In the genomic region with DNA sequence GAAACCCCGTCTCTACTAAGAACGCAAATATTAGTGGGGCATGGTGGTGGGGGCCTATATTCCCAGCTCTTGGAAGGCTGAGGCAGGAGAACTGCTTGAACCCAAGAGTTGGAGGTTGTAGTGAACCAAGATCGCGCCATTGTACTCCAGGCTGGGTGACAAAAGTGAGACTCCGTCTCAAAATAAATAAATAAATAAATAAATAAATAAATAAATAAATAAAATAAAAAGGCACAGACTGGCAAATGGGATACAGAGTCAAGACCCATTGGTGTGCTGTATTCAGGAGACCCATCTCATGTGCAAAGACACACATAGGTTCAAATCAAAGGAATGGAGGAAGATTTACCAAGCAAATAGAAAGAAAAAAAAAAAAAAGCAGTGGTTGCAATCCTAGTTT, we compare ENCODE assay signal across 4 cellular contexts.
A peak's percentile ranks its signal among the peaks of the same experiment; 100 is the strongest.
DNase-seq lines count a peak whose midpoint lies in the region; ATAC-seq, FAIRE-seq and TF ChIP-seq lines count a peak whose summit lies in the region.
"Not testable (repeated sequence)": the region's sequence is repeated elsewhere in the genome, so short reads cannot be mapped to it uniquely, and the experiment has no call there.

No MANE protein-coding gene starts in this region.

- POLR2A ChIA-PET in A549 (lab: Yijun Ruan, JAX); HEK293 (lab: Yijun Ruan, JAX): not testable (repeated sequence)

- not testable (repeated sequence) for TF ChIP-seq EP300 in A549 (IDR thresholded peaks at IDR 0.05)

- TF ChIP-seq CTCF in 22Rv1 (IDR thresholded peaks at IDR 0.05); A549 (IDR thresholded peaks at IDR 0.05); HEK293 (tag by site-specific recombination; IDR thresholded peaks at IDR 0.05); natural killer cell (IDR thresholded peaks at IDR 0.05): not testable (repeated sequence)

- H3K4me1 Mint-ChIP-seq in natural killer cell: peaks cover 74 to 79% of the 10 kb centered on the region in 2 donors

- H3K4me3 ChIP-seq in A549; HEK293 (ENCODE audit: low read depth, low read length): not testable (repeated sequence)

- peak overlapping the region; percentile 0 to 11 for H3K27ac Mint-ChIP-seq in natural killer cell

- not testable (repeated sequence) for FAIRE-seq in A549 (lab: Jason Lieb, UNC)

- H3K27me3 Mint-ChIP-seq in natural killer cell (ENCODE audit: low read depth in 2 of 2): not testable (repeated sequence)

- not testable (repeated sequence) for H3K9me3 ChIP-seq in A549; HEK293 (ENCODE audit: control insufficient read depth, insufficient read depth, low read depth, low read length)

- peak overlapping the region; percentile 88 for H3K27ac ChIP-seq in 22Rv1
- H3K27ac ChIP-seq in A549; HEK293 (ENCODE audit: extremely low read depth, low read depth, low read length): not testable (repeated sequence)

- H3K36me3 Mint-ChIP-seq in natural killer cell: not testable (repeated sequence)

- not testable (repeated sequence) for ATAC-seq in A549, natural killer cell

- H3K4me2 ChIP-seq in A549: not testable (repeated sequence)

- not testable (repeated sequence) for H3K4me1 ChIP-seq in A549; HEK293 (ENCODE audit: control insufficient read depth, insufficient read depth, low read length)

- not testable (repeated sequence) for TF ChIP-seq POLR2A in A549 (IDR thresholded peaks at IDR 0.05; ENCODE audit: low read length)

- CTCF ChIA-PET in A549 (lab: Yijun Ruan, JAX): interaction anchor here (0.6 to 0.7 kb wide), 3 partner anchors 10 to 209 kb away, joined by 3 read pairs; no protein-coding TSS in a partner anchor
- CTCF ChIA-PET in HEK293 (lab: Yijun Ruan, JAX): not testable (repeated sequence)

- H3K9me3 Mint-ChIP-seq in natural killer cell: not testable (repeated sequence)

- intact Hi-C loops in natural killer cell (cut with micrococcal nuclease): not testable (repeated sequence)

- not testable (repeated sequence) for TF ChIP-seq RAD21 in A549 (conservative IDR thresholded peaks at IDR 0.05 in 1 of 2, IDR thresholded peaks at IDR 0.05 in 1 of 2)

- DNase-seq in A549 (ENCODE audit: low read depth in 1 of 2, low spot score in 1 of 2); natural killer cell: not testable (repeated sequence)

- WGBS in A549 (ENCODE audit: missing lambda C conversion rate): 88% methylated on average over 5 of the region's 5 CpGs

- H3K36me3 ChIP-seq in HEK293 (ENCODE audit: control insufficient read depth in 2 of 2, insufficient read depth in 1 of 2, low read length in 2 of 2): not testable (repeated sequence)

- H3K4me3 Mint-ChIP-seq in natural killer cell: not testable (repeated sequence)

TF ChIP-seq in A549, 52 proteins besides CTCF, POLR2A, EP300 and RAD21:
- peak; percentile 59; the same call in 1 of the 2 replicates for TF ChIP-seq ZC3H11A (IDR thresholded peaks at IDR 0.05)

TF ChIP-seq in HEK293, 187 proteins besides CTCF, POLR2A, EP300 and RAD21 (continues in another document):
- TF ChIP-seq ZNF518A (tag by site-specific recombination; conservative IDR thresholded peaks at IDR 0.05; ENCODE audit: low read depth) (peak; percentile 79), ZNF623 (tag by site-specific recombination; IDR thresholded peaks at IDR 0.05) (peak; percentile 58), ZNF433 (tag by site-specific recombination; IDR thresholded peaks at IDR 0.05; ENCODE audit: low read depth) (peak; percentile 38; the same call in 1 of the 2 replicates), ZBTB8A (tag by site-specific recombination; IDR thresholded peaks at IDR 0.05) (peak; percentile 50), ZNF654 (tag by site-specific recombination; IDR thresholded peaks at IDR 0.05; ENCODE audit: low read depth) (peak; percentile 23), ZNF140 (tag by site-specific recombination; IDR thresholded peaks at IDR 0.05) (peak; percentile 48; the same call in 1 of the 2 replicates), ZBTB11 (tag by site-specific recombination; conservative IDR thresholded peaks at IDR 0.05; ENCODE audit: low read depth) (peak; percentile 62), REST (tag by site-specific recombination; IDR thresholded peaks at IDR 0.05) (peak; percentile 23; the same call in 1 of the 2 replicates)
